23 cellular contexts compared by ENCODE assay signal in genomic region chr3:195096484-195097330, GRCh38.
DNase-seq lines count a peak whose midpoint lies in the region; ATAC-seq and TF ChIP-seq lines count a peak whose summit lies in the region.
"Had no signal": no experiment of that assay in that cellular context is flagged by ENCODE, and none has a peak within 500 bp of the region (broad histone marks: within the 10 kb centered on the region; RNA-seq: fewer than 3 reads in every experiment).

No MANE protein-coding gene starts in this region.

- H3K4me1 ChIP-seq in endodermal cell (ENCODE audit: control insufficient read depth, insufficient read depth, low read length) = peaks cover 3% of the 10 kb centered on the region

- H3K4me1 Mint-ChIP-seq in endodermal cell (peaks cover 25% of the 10 kb centered on the region), naive B cell (peaks cover 65 to 81% (median 76%) of the 10 kb centered on the region in 3 donors)
- peaks cover 10% of the 10 kb centered on the region for H3K4me1 Mint-ChIP-seq in activated T-cell treated with anti-CD3 and anti-CD28 coated beads, Interleukin-2, amount 50 U/mL, for 24 hours (ENCODE audit: low read depth)
- H3K4me1 Mint-ChIP-seq: activated T-helper 17 cell treated with anti-CD3 and anti-CD28 coated beads, Interleukin-2, amount 50 U/mL, for 72 hours had no signal

- H3K36me3 ChIP-seq in endodermal cell (ENCODE audit: control insufficient read depth, insufficient read depth, low read length) = no peaks in the 10 kb centered on the region
- H3K36me3 ChIP-seq: ovary, right lobe of liver had no signal

- no peak overlapping the region for H3K9ac ChIP-seq in endodermal cell (ENCODE audit: extremely low read depth, low read length, poor library complexity, severe bottlenecking)

- peak overlapping the region; percentile 66 for H3K27ac ChIP-seq in 22Rv1
- no peak overlapping the region for H3K27ac ChIP-seq in endodermal cell (ENCODE audit: low read depth, low read length)
- H3K27ac ChIP-seq: ovary, right lobe of liver had no signal

- peak; percentile 47 for DNase-seq in LNCaP clone FGC (ENCODE audit: low read depth)
- no peak for DNase-seq in endodermal cell
- no peak for DNase-seq in naive B cell
- no peak for DNase-seq in T1000 (lab: John Stamatoyannopoulos, UW)
- no peak for DNase-seq in RKO (ENCODE audit: low spot score)
- no peak for DNase-seq in activated T-cell treated with anti-CD3 and anti-CD28 coated beads, Interleukin-2, amount 50 U/mL, for 24 hours
- DNase-seq in glomerular visceral epithelial cell (ENCODE audit: extremely low spot score) = no peak
- DNase-seq: activated CD4-positive, alpha-beta T cell treated with anti-CD3 and anti-CD28 coated beads, Interleukin-2, amount 10 ng/mL, durations not matched to agents 24 days and 14 days; CD4-positive, CD25-positive, alpha-beta regulatory T cell; DMS 273 treated with DMSO at 0.1 percent for 48 hours; effector CD8-positive, alpha-beta T cell; foreskin melanocyte; HCEC 1CT; hippocampal formation; KBM-7; NCI-H2171 treated with DMSO at 0.1 percent for 48 hours; ovary; SIG-M5; stimulated activated CD8-positive, alpha-beta memory T cell treated with anti-CD3 and anti-CD28 coated beads, Interleukin-4, amount 100 ng/mL, for 48 hours had no signal

- H3K9me3 Mint-ChIP-seq in endodermal cell (peaks cover 5% of the 10 kb centered on the region), naive B cell (peaks cover 0 to 2% (median 0%) of the 10 kb centered on the region in 7 donors)
- H3K9me3 Mint-ChIP-seq in activated T-cell treated with anti-CD3 and anti-CD28 coated beads, Interleukin-2, amount 50 U/mL, for 24 hours = no peaks in the 10 kb centered on the region
- H3K9me3 Mint-ChIP-seq: activated CD4-positive, alpha-beta T cell treated with anti-CD3 and anti-CD28 coated beads, Interleukin-2, amount 10 ng/mL, durations not matched to agents 24 days and 14 days; activated naive CD4-positive, alpha-beta T cell treated with anti-CD3 and anti-CD28 coated beads, Interleukin-2, amount 50 U/mL, for 72 hours; activated T-helper 17 cell treated with anti-CD3 and anti-CD28 coated beads, Interleukin-2, amount 50 U/mL, for 72 hours had no signal

- H3K4me3 Mint-ChIP-seq in endodermal cell = no peak overlapping the region
- H3K4me3 Mint-ChIP-seq in naive B cell = peak overlapping the region in 3 of 8 donors; percentile 3 to 77 (median 34)
- no peak overlapping the region for H3K4me3 Mint-ChIP-seq in activated T-cell treated with anti-CD3 and anti-CD28 coated beads, Interleukin-2, amount 50 U/mL, for 24 hours
- H3K4me3 Mint-ChIP-seq: activated CD4-positive, alpha-beta T cell treated with anti-CD3 and anti-CD28 coated beads, Interleukin-2, amount 10 ng/mL, durations not matched to agents 24 days and 14 days; activated T-helper 17 cell treated with anti-CD3 and anti-CD28 coated beads, Interleukin-2, amount 50 U/mL, for 72 hours; CD4-positive, CD25-positive, alpha-beta regulatory T cell had no signal

- H3K4me3 ChIP-seq in LNCaP clone FGC (ENCODE audit: low read depth, low read length) (no peak overlapping the region), endodermal cell (ENCODE audit: low read length) (no peak overlapping the region)
- H3K4me3 ChIP-seq: ovary, right lobe of liver had no signal

- H3K9me3 ChIP-seq in endodermal cell (ENCODE audit: control insufficient read depth, low read length) = no peaks in the 10 kb centered on the region
- H3K9me3 ChIP-seq: ovary, right lobe of liver had no signal

- H3K27me3 ChIP-seq in endodermal cell (ENCODE audit: control insufficient read depth, insufficient read depth, low read length, poor library complexity, severe bottlenecking) = no peaks in the 10 kb centered on the region
- H3K27me3 ChIP-seq: ovary, right lobe of liver had no signal

- peak overlapping the region; percentile 30 for H3K27ac Mint-ChIP-seq in endodermal cell
- peak overlapping the region in 4 of 6 donors; percentile 40 to 96 (median 90) for H3K27ac Mint-ChIP-seq in naive B cell
- H3K27ac Mint-ChIP-seq in activated T-cell treated with anti-CD3 and anti-CD28 coated beads, Interleukin-2, amount 50 U/mL, for 24 hours = no peak overlapping the region
- H3K27ac Mint-ChIP-seq: activated CD4-positive, alpha-beta T cell treated with anti-CD3 and anti-CD28 coated beads, Interleukin-2, amount 10 ng/mL, durations not matched to agents 24 days and 14 days; activated naive CD4-positive, alpha-beta T cell treated with anti-CD3 and anti-CD28 coated beads, Interleukin-2, amount 50 U/mL, for 72 hours; activated T-helper 17 cell treated with anti-CD3 and anti-CD28 coated beads, Interleukin-2, amount 50 U/mL, for 72 hours had no signal

- peaks cover 19% of the 10 kb centered on the region for H3K36me3 Mint-ChIP-seq in endodermal cell (ENCODE audit: low read depth)
- H3K36me3 Mint-ChIP-seq in naive B cell = no peaks in the 10 kb centered on the region
- peaks cover 2% of the 10 kb centered on the region for H3K36me3 Mint-ChIP-seq in activated T-cell treated with anti-CD3 and anti-CD28 coated beads, Interleukin-2, amount 50 U/mL, for 24 hours (ENCODE audit: low read depth)
- H3K36me3 Mint-ChIP-seq: CD4-positive, CD25-positive, alpha-beta regulatory T cell had no signal

- WGBS in endodermal cell (ENCODE audit: insufficient coverage in 1 of 2, insufficient read length in 1 of 2), 2 experiments = 94 to 96% methylated on average over 12 to 13 of the region's 13 CpGs

- H3K27me3 Mint-ChIP-seq in endodermal cell (ENCODE audit: insufficient read depth) (no peaks in the 10 kb centered on the region), naive B cell (no peaks in the 10 kb centered on the region)
- no peaks in the 10 kb centered on the region for H3K27me3 Mint-ChIP-seq in activated T-cell treated with anti-CD3 and anti-CD28 coated beads, Interleukin-2, amount 50 U/mL, for 24 hours
- H3K27me3 Mint-ChIP-seq: activated CD4-positive, alpha-beta T cell treated with anti-CD3 and anti-CD28 coated beads, Interleukin-2, amount 10 ng/mL, durations not matched to agents 24 days and 14 days; activated T-helper 17 cell treated with anti-CD3 and anti-CD28 coated beads, Interleukin-2, amount 50 U/mL, for 72 hours; CD4-positive, CD25-positive, alpha-beta regulatory T cell had no signal

- ATAC-seq in naive B cell (ENCODE audit: low read depth in 2 of 2) = no peak
- ATAC-seq: activated naive CD4-positive, alpha-beta T cell treated with anti-CD3 and anti-CD28 coated beads, Interleukin-2, amount 50 U/mL, for 72 hours; activated T-helper 17 cell treated with anti-CD3 and anti-CD28 coated beads, Interleukin-2, amount 50 U/mL, for 72 hours; right lobe of liver had no signal

- TF ChIP-seq CTCF in 22Rv1 (IDR thresholded peaks at IDR 0.05) = no peak
- TF ChIP-seq CTCF in LNCaP clone FGC (IDR thresholded peaks at IDR 0.05; ENCODE audit: control insufficient read depth, extremely low read depth, insufficient read depth) = no peak
- TF ChIP-seq CTCF in endodermal cell (conservative IDR thresholded peaks at IDR 0.05) = no peak
